10 cellular contexts compared by ENCODE assay signal in genomic region chr7:155562976-155563375, GRCh38. TPM values are rescaled to one million over a fixed set of nuclear protein-coding genes. Genes with fewer than 3 reads are reported as not detected.
"Had no signal": no experiment of that assay in that cellular context is flagged by ENCODE, and none has a peak within 500 bp of the region (broad histone marks: within the 10 kb centered on the region; RNA-seq: fewer than 3 reads in every experiment).

No MANE protein-coding gene starts in this region.

RNA-seq across cellular contexts. Expression of gene CNPY1, which starts 16.6 kb away (rescaled TPM):
- total RNA-seq: NCI-H460, OCI-LY7, PC-3, PC-9, Right ventricle myocardium inferior, RPMI7951, SJCRH30, SJSA1, SK-MEL-5 had no signal
- polyA plus RNA-seq: SK-N-SH had no signal
